Comparison of ENCODE assay signal across 8 cellular contexts in genomic region chr15:62071711-62072308, GRCh38. TPM values are rescaled to one million over a fixed set of nuclear protein-coding genes. Genes with fewer than 3 reads are reported as not detected.
DNase-seq lines count a peak whose midpoint lies in the region; ATAC-seq and TF ChIP-seq lines count a peak whose summit lies in the region.

No MANE protein-coding gene starts in this region.

- RAD21 ChIA-PET in HCT116 (lab: Charles Lee; ENCODE audit: low non-redundant PET in 1 of 2, low total read pairs in 2 of 2, uncharacterized antibody in 2 of 2, unreplicated experiment in 2 of 2): no interaction called here

- TF ChIP-seq EP300 in stomach (IDR thresholded peaks at IDR 0.05): no peak

- DNase-seq in HCT116 (ENCODE audit: low read depth, low spot score): no peak
- no peak for DNase-seq in RWPE2 (ENCODE audit: low spot score)
- peak; percentile 78 for DNase-seq in fibroblast of pulmonary artery (ENCODE audit: low read depth)
- no peak for DNase-seq in stomach
- DNase-seq in activated CD4-positive, alpha-beta T cell treated with anti-CD3 and anti-CD28 coated beads for 48 hours: no peak
- DNase-seq in activated naive CD4-positive, alpha-beta T cell treated with Interleukin-2 at 50 U/mL for 16 hours: no peak
- DNase-seq in activated effector memory CD4-positive, alpha-beta T cell treated with anti-CD3 and anti-CD28 coated beads, Interleukin-2, amount 50 U/mL, for 16 hours: no peak

- no peak overlapping the region for H3K9ac ChIP-seq in HCT116 (ENCODE audit: low read length)

- TF ChIP-seq POLR2A in HCT116 (IDR thresholded peaks at IDR 0.05; ENCODE audit: borderline replicate concordance, extremely low read depth, insufficient read depth, insufficient read length) (no peak), stomach (IDR thresholded peaks at IDR 0.05) (no peak)

- H3K27me3 ChIP-seq in HCT116 (ENCODE audit: insufficient read depth, low read length) (no peaks in the 10 kb centered on the region), RWPE2 (ENCODE audit: insufficient read depth, poor library complexity, severe bottlenecking) (peaks cover 8% of the 10 kb centered on the region), stomach (peaks cover 0 to 25% (median 0%) of the 10 kb centered on the region in 3 donors)

- H3K9me2 ChIP-seq in HCT116 (ENCODE audit: insufficient read depth): no peaks in the 10 kb centered on the region

- H3K4me2 ChIP-seq in HCT116 (ENCODE audit: low read length): no peak overlapping the region

- H3K79me2 ChIP-seq in HCT116 (ENCODE audit: insufficient read depth, low read length): no peaks in the 10 kb centered on the region

- TF ChIP-seq RAD21 in HCT116 (IDR thresholded peaks at IDR 0.05; ENCODE audit: low read depth): peak; percentile 58

- H4K20me1 ChIP-seq in HCT116 (ENCODE audit: insufficient read depth): no peaks in the 10 kb centered on the region

- no TSS peak for BruUV-seq in HCT116 (replicated peaks; lab: Mats Ljungman, UMichigan)

- H2AFZ ChIP-seq in HCT116 (ENCODE audit: low read depth, low read length, poor library complexity, severe bottlenecking): peak overlapping the region; percentile 67

- ATAC-seq in HCT116 (no peak), RWPE2 (ENCODE audit: low read depth) (no peak)

- H3K4me1 ChIP-seq in HCT116 (ENCODE audit: control insufficient read depth in 1 of 2, insufficient read depth in 2 of 2, low read length in 2 of 2): peaks cover 13 to 20% of the 10 kb centered on the region in 2 experiments; a peak in 3 of 4 replicates
- peaks cover 14% of the 10 kb centered on the region for H3K4me1 ChIP-seq in RWPE2 (ENCODE audit: insufficient read depth, poor library complexity, severe bottlenecking)
- peaks cover 7 to 28% (median 23%) of the 10 kb centered on the region in 4 donors for H3K4me1 ChIP-seq in stomach

- peak; percentile 87 for TF ChIP-seq CTCF in C4-2B (conservative IDR thresholded peaks at IDR 0.05)
- peak; percentile 38 to 80 (median 45); a peak in 5 of 6 replicates for TF ChIP-seq CTCF in HCT116 (IDR thresholded peaks at IDR 0.05 in 2 of 3, conservative IDR thresholded peaks at IDR 0.05 in 1 of 3; ENCODE audit: borderline replicate concordance in 1 of 3, insufficient read depth in 1 of 3, low read depth in 2 of 3, low read length in 2 of 3)
- TF ChIP-seq CTCF in RWPE2 (IDR thresholded peaks at IDR 0.05; ENCODE audit: poor library complexity, severe bottlenecking): peak; percentile 98
- TF ChIP-seq CTCF in fibroblast of pulmonary artery (IDR thresholded peaks at IDR 0.05; ENCODE audit: low read length, missing control alignments): peak; percentile 63
- peak in 5 of 7 experiments; percentile 49 to 69 (median 56) for TF ChIP-seq CTCF in stomach (IDR thresholded peaks at IDR 0.05)

- POLR2A ChIA-PET in HCT116 (lab: Charles Lee): no interaction called here

- H3K36me3 ChIP-seq in HCT116 (ENCODE audit: control insufficient read depth in 1 of 2, insufficient read depth in 2 of 2, low read length in 2 of 2): no peaks in the 10 kb centered on the region
- no peaks in the 10 kb centered on the region for H3K36me3 ChIP-seq in RWPE2 (ENCODE audit: low read depth)
- no peaks in the 10 kb centered on the region for H3K36me3 ChIP-seq in stomach

- H3K4me3 ChIP-seq in HCT116 (replicated peaks in 1 of 2; ENCODE audit: low read depth in 1 of 2, low read length in 2 of 2): no peak overlapping the region
- no peak overlapping the region for H3K4me3 ChIP-seq in RWPE2 (ENCODE audit: severe bottlenecking)
- no peak overlapping the region for H3K4me3 ChIP-seq in fibroblast of pulmonary artery (replicated peaks; ENCODE audit: low read depth, low read length)
- no peak overlapping the region for H3K4me3 ChIP-seq in stomach

- H3K9me3 ChIP-seq in HCT116 (ENCODE audit: control insufficient read depth in 1 of 2, insufficient read depth in 1 of 2, low read depth in 1 of 2, low read length in 2 of 2) (no peaks in the 10 kb centered on the region), RWPE2 (ENCODE audit: severe bottlenecking) (no peaks in the 10 kb centered on the region), stomach (no peaks in the 10 kb centered on the region)

- H3K27ac ChIP-seq in C4-2B (no peak overlapping the region), HCT116 (ENCODE audit: low read depth, low read length) (no peak overlapping the region), RWPE2 (ENCODE audit: poor library complexity, severe bottlenecking) (no peak overlapping the region), stomach (no peak overlapping the region)

- CTCF ChIA-PET in HCT116 (lab: Charles Lee): interaction anchor here (1.5 to 1.8 kb wide), 3 partner anchors 16 to 54 kb away, joined by 3 to 7 read pairs (median 5); no protein-coding TSS in a partner anchor

- intact Hi-C loops in HCT116 (cut with micrococcal nuclease): loop anchor here (1.0 kb wide), 1 partner anchor 200 kb away; no protein-coding TSS in a partner anchor
- intact Hi-C loops in stomach (cut with DNase I; ENCODE audit: low total_unique reads): no loop called here

TF ChIP-seq in HCT116, 20 proteins besides CTCF, POLR2A, EP300 and RAD21:
- TF ChIP-seq EZH2 (IDR thresholded peaks at IDR 0.05): no peak
- no peak for TF ChIP-seq YY1 (IDR thresholded peaks at IDR 0.05; ENCODE audit: extremely low read depth, insufficient replicate concordance, low read depth, low read length)
- TF ChIP-seq ZFX (IDR thresholded peaks at IDR 0.05): no peak
- no peak for TF ChIP-seq POLR2AphosphoS5 (IDR thresholded peaks at IDR 0.05; ENCODE audit: low read depth, low read length)
- TF ChIP-seq EZH2phosphoT487 (IDR thresholded peaks at IDR 0.05; ENCODE audit: borderline replicate concordance): no peak
- TF ChIP-seq FOSL1 (IDR thresholded peaks at IDR 0.05; ENCODE audit: low read depth): no peak
- TF ChIP-seq, protein P1, sequence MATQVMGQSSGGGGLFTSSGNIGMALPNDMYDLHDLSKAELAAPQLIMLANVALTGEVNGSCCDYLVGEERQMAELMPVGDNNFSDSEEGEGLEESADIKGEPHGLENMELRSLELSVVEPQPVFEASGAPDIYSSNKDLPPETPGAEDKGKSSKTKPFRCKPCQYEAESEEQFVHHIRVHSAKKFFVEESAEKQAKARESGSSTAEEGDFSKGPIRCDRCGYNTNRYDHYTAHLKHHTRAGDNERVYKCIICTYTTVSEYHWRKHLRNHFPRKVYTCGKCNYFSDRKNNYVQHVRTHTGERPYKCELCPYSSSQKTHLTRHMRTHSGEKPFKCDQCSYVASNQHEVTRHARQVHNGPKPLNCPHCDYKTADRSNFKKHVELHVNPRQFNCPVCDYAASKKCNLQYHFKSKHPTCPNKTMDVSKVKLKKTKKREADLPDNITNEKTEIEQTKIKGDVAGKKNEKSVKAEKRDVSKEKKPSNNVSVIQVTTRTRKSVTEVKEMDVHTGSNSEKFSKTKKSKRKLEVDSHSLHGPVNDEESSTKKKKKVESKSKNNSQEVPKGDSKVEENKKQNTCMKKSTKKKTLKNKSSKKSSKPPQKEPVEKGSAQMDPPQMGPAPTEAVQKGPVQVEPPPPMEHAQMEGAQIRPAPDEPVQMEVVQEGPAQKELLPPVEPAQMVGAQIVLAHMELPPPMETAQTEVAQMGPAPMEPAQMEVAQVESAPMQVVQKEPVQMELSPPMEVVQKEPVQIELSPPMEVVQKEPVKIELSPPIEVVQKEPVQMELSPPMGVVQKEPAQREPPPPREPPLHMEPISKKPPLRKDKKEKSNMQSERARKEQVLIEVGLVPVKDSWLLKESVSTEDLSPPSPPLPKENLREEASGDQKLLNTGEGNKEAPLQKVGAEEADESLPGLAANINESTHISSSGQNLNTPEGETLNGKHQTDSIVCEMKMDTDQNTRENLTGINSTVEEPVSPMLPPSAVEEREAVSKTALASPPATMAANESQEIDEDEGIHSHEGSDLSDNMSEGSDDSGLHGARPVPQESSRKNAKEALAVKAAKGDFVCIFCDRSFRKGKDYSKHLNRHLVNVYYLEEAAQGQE (IDR thresholded peaks at IDR 0.05; ENCODE audit: low read depth): no peak

RNA-seq across cellular contexts. Expression of gene C2CD4A, which starts 5.0 kb away (rescaled TPM):
- not detected for total RNA-seq in HCT116 (2021; ENCODE audit: unreplicated experiment)
- not detected in 2 replicates for polyA plus RNA-seq in HCT116 (2012)
- total RNA-seq in stomach: 1 to 10 TPM in 2 of 5 donors, under 1 TPM in 1, not detected in 2; 0.29 to 3.0 (median 2.9) TPM
- 1 to 10 TPM in 1 of 3 donors, under 1 TPM in 2; 0.31 to 2.6 (median 0.98) TPM for polyA plus RNA-seq in stomach

RNA-seq across cellular contexts. Expression of gene VPS13C, which starts 11.6 kb away (rescaled TPM):
- total RNA-seq in HCT116 (2021; ENCODE audit: unreplicated experiment) (18.6 TPM), stomach (100 to 1,000 TPM in 4 of 5 donors, 10 to 100 TPM in 1; 58.3 to 207 (median 125) TPM)
- polyA plus RNA-seq in HCT116 (2012): 4.1 and 5.0 TPM in 2 replicates
- polyA plus RNA-seq in stomach: 10 to 100 TPM in 1 of 3 donors, 1 to 10 TPM in 2; 5.4 to 11.0 (median 8.1) TPM

Comparison
In these comparisons a context has a peak if more than half of its experiments do, and no peak if none do; other contexts are left out.
1. CTCF ChIP-seq: peak in every context shown above with its lines; median percentile 98 in RWPE2; 87 in C4-2B; 63 in fibroblast of pulmonary artery; 56 in stomach; 45 in HCT116.